Comparison of ENCODE assay signal across 1 cellular context in the genomic region with DNA sequence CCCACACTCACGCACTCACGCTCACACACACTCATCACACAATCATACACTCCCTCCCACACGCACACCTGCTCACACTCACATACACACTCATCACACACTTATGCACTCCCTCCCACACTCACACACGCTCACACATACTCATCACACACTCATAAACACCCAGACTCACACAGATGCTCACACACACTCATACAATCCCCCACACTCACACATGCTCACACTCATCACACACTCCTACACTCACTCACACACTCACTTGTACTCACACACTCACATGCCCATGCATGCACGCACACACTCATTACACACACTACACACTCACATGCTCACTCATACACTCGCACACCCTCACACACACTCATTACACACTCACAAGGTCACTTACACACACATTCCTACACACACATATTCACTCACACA.
TF ChIP-seq lines count a peak whose summit lies in the region.

No MANE protein-coding gene starts in this region.

TF ChIP-seq in HepG2, 621 proteins besides CTCF, POLR2A, EP300 and RAD21 (continued from another document):
- TF ChIP-seq ZNF407 (CRISPR knock-in tag; IDR thresholded peaks at IDR 0.05; ENCODE audit: not compliant biosample characterization) (no peak), STAT5B (CRISPR knock-in tag; IDR thresholded peaks at IDR 0.05) (no peak), AHR (CRISPR knock-in tag; IDR thresholded peaks at IDR 0.05) (no peak), SOX6 (IDR thresholded peaks at IDR 0.05) (peak; percentile 94), SOX6 (CRISPR knock-in tag; IDR thresholded peaks at IDR 0.05) (no peak), ZBTB34 (CRISPR knock-in tag; IDR thresholded peaks at IDR 0.05) (no peak), PTBP1 (IDR thresholded peaks at IDR 0.05; ENCODE audit: low read depth, low read length, poor library complexity, severe bottlenecking) (no peak), LCORL (IDR thresholded peaks at IDR 0.05) (0 out of 2 replicates have a peak, but pooled peaks have one; percentile 51), LCORL (CRISPR knock-in tag; IDR thresholded peaks at IDR 0.05) (no peak), NFRKB (IDR thresholded peaks at IDR 0.05) (peak; percentile 59; the same call in 1 of the 2 replicates), ZNF207 (IDR thresholded peaks at IDR 0.05; ENCODE audit: borderline replicate concordance) (peak; percentile 82; the same call in 1 of the 2 replicates)
- TF ChIP-seq, protein P1, sequence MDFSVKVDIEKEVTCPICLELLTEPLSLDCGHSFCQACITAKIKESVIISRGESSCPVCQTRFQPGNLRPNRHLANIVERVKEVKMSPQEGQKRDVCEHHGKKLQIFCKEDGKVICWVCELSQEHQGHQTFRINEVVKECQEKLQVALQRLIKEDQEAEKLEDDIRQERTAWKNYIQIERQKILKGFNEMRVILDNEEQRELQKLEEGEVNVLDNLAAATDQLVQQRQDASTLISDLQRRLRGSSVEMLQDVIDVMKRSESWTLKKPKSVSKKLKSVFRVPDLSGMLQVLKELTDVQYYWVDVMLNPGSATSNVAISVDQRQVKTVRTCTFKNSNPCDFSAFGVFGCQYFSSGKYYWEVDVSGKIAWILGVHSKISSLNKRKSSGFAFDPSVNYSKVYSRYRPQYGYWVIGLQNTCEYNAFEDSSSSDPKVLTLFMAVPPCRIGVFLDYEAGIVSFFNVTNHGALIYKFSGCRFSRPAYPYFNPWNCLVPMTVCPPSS (IDR thresholded peaks at IDR 0.05): peak; percentile 48; the same call in 1 of the 2 replicates
- TF ChIP-seq, protein P2, sequence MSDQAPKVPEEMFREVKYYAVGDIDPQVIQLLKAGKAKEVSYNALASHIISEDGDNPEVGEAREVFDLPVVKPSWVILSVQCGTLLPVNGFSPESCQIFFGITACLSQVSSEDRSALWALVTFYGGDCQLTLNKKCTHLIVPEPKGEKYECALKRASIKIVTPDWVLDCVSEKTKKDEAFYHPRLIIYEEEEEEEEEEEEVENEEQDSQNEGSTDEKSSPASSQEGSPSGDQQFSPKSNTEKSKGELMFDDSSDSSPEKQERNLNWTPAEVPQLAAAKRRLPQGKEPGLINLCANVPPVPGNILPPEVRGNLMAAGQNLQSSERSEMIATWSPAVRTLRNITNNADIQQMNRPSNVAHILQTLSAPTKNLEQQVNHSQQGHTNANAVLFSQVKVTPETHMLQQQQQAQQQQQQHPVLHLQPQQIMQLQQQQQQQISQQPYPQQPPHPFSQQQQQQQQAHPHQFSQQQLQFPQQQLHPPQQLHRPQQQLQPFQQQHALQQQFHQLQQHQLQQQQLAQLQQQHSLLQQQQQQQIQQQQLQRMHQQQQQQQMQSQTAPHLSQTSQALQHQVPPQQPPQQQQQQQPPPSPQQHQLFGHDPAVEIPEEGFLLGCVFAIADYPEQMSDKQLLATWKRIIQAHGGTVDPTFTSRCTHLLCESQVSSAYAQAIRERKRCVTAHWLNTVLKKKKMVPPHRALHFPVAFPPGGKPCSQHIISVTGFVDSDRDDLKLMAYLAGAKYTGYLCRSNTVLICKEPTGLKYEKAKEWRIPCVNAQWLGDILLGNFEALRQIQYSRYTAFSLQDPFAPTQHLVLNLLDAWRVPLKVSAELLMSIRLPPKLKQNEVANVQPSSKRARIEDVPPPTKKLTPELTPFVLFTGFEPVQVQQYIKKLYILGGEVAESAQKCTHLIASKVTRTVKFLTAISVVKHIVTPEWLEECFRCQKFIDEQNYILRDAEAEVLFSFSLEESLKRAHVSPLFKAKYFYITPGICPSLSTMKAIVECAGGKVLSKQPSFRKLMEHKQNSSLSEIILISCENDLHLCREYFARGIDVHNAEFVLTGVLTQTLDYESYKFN (CRISPR knock-in tag; conservative IDR thresholded peaks at IDR 0.05): no peak
